ENCODE assay signal across 18 cellular contexts in the genomic region with DNA sequence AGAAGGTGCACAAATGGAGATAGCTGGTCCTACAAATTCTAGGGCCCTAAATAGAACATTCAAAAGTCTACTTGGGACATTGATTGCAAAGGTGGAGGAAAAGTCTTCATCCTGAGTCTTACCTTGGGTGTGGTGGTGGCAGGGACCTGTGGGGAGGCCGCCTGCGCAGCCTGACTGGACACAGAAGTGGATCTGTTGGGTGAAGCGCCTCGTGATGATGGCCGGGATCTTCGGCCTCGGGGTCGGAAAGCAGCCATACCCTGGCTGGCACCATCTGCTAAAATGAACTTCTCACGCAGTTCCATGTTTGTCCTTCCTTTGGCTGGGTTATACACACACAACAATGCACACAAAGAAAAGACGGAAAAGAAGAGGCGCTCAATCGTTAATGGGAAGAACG.
DNase-seq lines count a peak whose midpoint lies in the region; ATAC-seq and TF ChIP-seq lines count a peak whose summit lies in the region.
"Had no signal": no experiment of that assay in that cellular context is flagged by ENCODE, and none has a peak within 500 bp of the region (broad histone marks: within the 10 kb centered on the region; RNA-seq: fewer than 3 reads in every experiment).

No MANE protein-coding gene starts in this region.

- TF ChIP-seq CTCF in GM23338 (conservative IDR thresholded peaks at IDR 0.05; ENCODE audit: low read depth in 2 of 2) (no peak), HFFc6 (IDR thresholded peaks at IDR 0.05) (no peak), progenitor cell of endocrine pancreas (IDR thresholded peaks at IDR 0.05; ENCODE audit: unreplicated experiment) (no peak)

- no peak overlapping the region for H2AFZ ChIP-seq in GM23338

- H3K4me1 Mint-ChIP-seq in GM23338 (peaks cover 5% of the 10 kb centered on the region; the same call in 1 of the 3 replicates), HFFc6 (ENCODE audit: low read depth) (no peaks in the 10 kb centered on the region; the same call in 1 of the 2 replicates), progenitor cell of endocrine pancreas (ENCODE audit: low read depth) (no peaks in the 10 kb centered on the region)
- H3K4me1 Mint-ChIP-seq: B cell had no signal

- no peaks in the 10 kb centered on the region for H4K20me1 ChIP-seq in GM23338 (replicated peaks; ENCODE audit: insufficient read depth)
- H4K20me1 ChIP-seq: BLaER1 treated with 17β-estradiol and CSF1 and Interleukin-3, amounts not matched to agents 10 nM and 100 nM had no signal

- no peak for DNase-seq in GM23338 (ENCODE audit: low spot score)
- DNase-seq in HFFc6, result no peak
- DNase-seq in progenitor cell of endocrine pancreas (ENCODE audit: low spot score, unreplicated experiment), result no peak
- DNase-seq in hippocampal formation (lab: John Stamatoyannopoulos, UW), result no peak
- DNase-seq: AML-193; Caco-2; Calu3; CD4-positive, alpha-beta T cell; CD8-positive, alpha-beta T cell; DMS79 treated with DMSO at 0.1 percent for 48 hours; GF-D8 had no signal

- no peak overlapping the region for H3K27ac ChIP-seq in GM23338 (ENCODE audit: low read depth)
- H3K27ac ChIP-seq: 22Rv1; A549; BLaER1 treated with 17β-estradiol and CSF1 and Interleukin-3, amounts not matched to agents 10 nM and 100 nM; C4-2B had no signal

- no peak overlapping the region for H3K4me3 Mint-ChIP-seq in GM23338
- no peak overlapping the region for H3K4me3 Mint-ChIP-seq in HFFc6
- H3K4me3 Mint-ChIP-seq in progenitor cell of endocrine pancreas (ENCODE audit: low read depth), result no peak overlapping the region
- H3K4me3 Mint-ChIP-seq: B cell; CD4-positive, alpha-beta T cell; CD8-positive, alpha-beta T cell had no signal

- H3K9me2 ChIP-seq in GM23338 (ENCODE audit: insufficient read depth), result no peaks in the 10 kb centered on the region

- no peaks in the 10 kb centered on the region for H3K79me2 ChIP-seq in GM23338 (replicated peaks; ENCODE audit: insufficient read depth)

- H3K4me3 ChIP-seq in GM23338, result no peak overlapping the region
- H3K4me3 ChIP-seq: A549; BLaER1 treated with 17β-estradiol and CSF1 and Interleukin-3, amounts not matched to agents 10 nM and 100 nM had no signal

- 0 out of 2 replicates have a peak overlapping the region, but pooled peaks have one; percentile 62 for H3K27ac Mint-ChIP-seq in GM23338
- H3K27ac Mint-ChIP-seq in HFFc6, result 0 out of 2 replicates have a peak overlapping the region, but pooled peaks have one; percentile 45
- peak overlapping the region; percentile 34 for H3K27ac Mint-ChIP-seq in progenitor cell of endocrine pancreas
- H3K27ac Mint-ChIP-seq: B cell; CD4-positive, alpha-beta T cell; CD8-positive, alpha-beta T cell had no signal

- peaks cover 17% of the 10 kb centered on the region for H3K36me3 ChIP-seq in GM23338 (ENCODE audit: insufficient read depth)

- H3K27me3 Mint-ChIP-seq in GM23338 (ENCODE audit: insufficient read depth, low read depth, poor library complexity), result no peaks in the 10 kb centered on the region
- H3K27me3 Mint-ChIP-seq in HFFc6 (ENCODE audit: insufficient read depth), result peaks cover 30% of the 10 kb centered on the region
- H3K27me3 Mint-ChIP-seq in progenitor cell of endocrine pancreas, result no peaks in the 10 kb centered on the region
- H3K27me3 Mint-ChIP-seq: B cell; CD4-positive, alpha-beta T cell had no signal

- H3F3A ChIP-seq in GM23338 (replicated peaks; ENCODE audit: low read depth), result no peaks in the 10 kb centered on the region

- ATAC-seq in GM23338 (no peak), GM21737 (IDR thresholded peaks at IDR 0.05; ENCODE audit: unreplicated experiment) (no peak), GM21717 (IDR thresholded peaks at IDR 0.05; ENCODE audit: unreplicated experiment) (no peak)
- ATAC-seq: A549; CD8-positive, alpha-beta T cell had no signal

- H3K9me3 Mint-ChIP-seq in GM23338, result no peaks in the 10 kb centered on the region
- H3K9me3 Mint-ChIP-seq in HFFc6, result no peaks in the 10 kb centered on the region; the same call in 1 of the 2 replicates
- H3K9me3 Mint-ChIP-seq in progenitor cell of endocrine pancreas (ENCODE audit: low read depth), result no peaks in the 10 kb centered on the region
- H3K9me3 Mint-ChIP-seq: CD4-positive, alpha-beta T cell; CD8-positive, alpha-beta T cell had no signal

- H3K4me1 ChIP-seq in GM23338 (ENCODE audit: insufficient read depth), result no peaks in the 10 kb centered on the region
- H3K4me1 ChIP-seq: A549; BLaER1 treated with 17β-estradiol and CSF1 and Interleukin-3, amounts not matched to agents 10 nM and 100 nM had no signal

- no peak overlapping the region for H3K4me2 ChIP-seq in GM23338
- H3K4me2 ChIP-seq: A549; BLaER1 treated with 17β-estradiol and CSF1 and Interleukin-3, amounts not matched to agents 10 nM and 100 nM had no signal

- peaks cover 39% of the 10 kb centered on the region for H3K36me3 Mint-ChIP-seq in GM23338 (ENCODE audit: low read depth)
- H3K36me3 Mint-ChIP-seq in HFFc6 (ENCODE audit: low read depth), result peaks cover 72% of the 10 kb centered on the region
- peaks cover 26% of the 10 kb centered on the region for H3K36me3 Mint-ChIP-seq in progenitor cell of endocrine pancreas (ENCODE audit: insufficient read depth)
- H3K36me3 Mint-ChIP-seq: CD8-positive, alpha-beta T cell had no signal

- H3K27me3 ChIP-seq in GM23338 (ENCODE audit: insufficient read depth), result no peaks in the 10 kb centered on the region
- H3K27me3 ChIP-seq: BLaER1 treated with 17β-estradiol and CSF1 and Interleukin-3, amounts not matched to agents 10 nM and 100 nM had no signal

TF ChIP-seq in GM23338, 12 proteins besides CTCF, POLR2A, EP300 and RAD21 (continues in another document):
- TF ChIP-seq, protein P1, sequence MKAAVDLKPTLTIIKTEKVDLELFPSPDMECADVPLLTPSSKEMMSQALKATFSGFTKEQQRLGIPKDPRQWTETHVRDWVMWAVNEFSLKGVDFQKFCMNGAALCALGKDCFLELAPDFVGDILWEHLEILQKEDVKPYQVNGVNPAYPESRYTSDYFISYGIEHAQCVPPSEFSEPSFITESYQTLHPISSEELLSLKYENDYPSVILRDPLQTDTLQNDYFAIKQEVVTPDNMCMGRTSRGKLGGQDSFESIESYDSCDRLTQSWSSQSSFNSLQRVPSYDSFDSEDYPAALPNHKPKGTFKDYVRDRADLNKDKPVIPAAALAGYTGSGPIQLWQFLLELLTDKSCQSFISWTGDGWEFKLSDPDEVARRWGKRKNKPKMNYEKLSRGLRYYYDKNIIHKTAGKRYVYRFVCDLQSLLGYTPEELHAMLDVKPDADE (IDR thresholded peaks at IDR 0.05), result no peak
- TF ChIP-seq JUNB (IDR thresholded peaks at IDR 0.05; ENCODE audit: unreplicated experiment) (no peak), POLR2AphosphoS5 (IDR thresholded peaks at IDR 0.05; ENCODE audit: low read depth) (no peak), NANOG (IDR thresholded peaks at IDR 0.05; ENCODE audit: borderline replicate concordance) (no peak)
